Comparison of ENCODE assay signal across 9 cellular contexts in the genomic region with DNA sequence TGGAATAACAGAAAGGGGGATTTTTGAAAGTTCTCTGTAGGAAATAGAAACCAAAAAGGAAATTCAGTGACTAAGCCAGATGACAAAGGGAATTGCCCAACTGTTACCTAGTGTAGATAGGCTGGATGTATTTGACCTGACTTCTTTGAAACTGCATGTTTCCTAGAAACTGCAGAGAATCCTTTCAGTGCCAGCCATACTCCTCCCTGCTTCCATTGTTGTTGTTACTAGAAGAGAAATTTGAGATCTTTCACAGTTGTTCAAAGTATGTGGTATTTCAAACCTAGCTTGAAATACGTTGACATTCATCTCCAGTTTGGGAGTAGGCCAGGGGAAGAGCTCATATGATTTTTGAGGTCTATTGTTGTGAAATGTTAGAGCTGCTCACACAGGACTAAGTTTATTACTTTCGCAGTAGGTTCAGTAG. TPM values are rescaled to one million over a fixed set of nuclear protein-coding genes. Genes with fewer than 3 reads are reported as not detected.
DNase-seq lines count a peak whose midpoint lies in the region; ATAC-seq and TF ChIP-seq lines count a peak whose summit lies in the region.
"Had no signal": no experiment of that assay in that cellular context is flagged by ENCODE, and none has a peak within 500 bp of the region (broad histone marks: within the 10 kb centered on the region; RNA-seq: fewer than 3 reads in every experiment).

No MANE protein-coding gene starts in this region.

- no peaks in the 10 kb centered on the region for H3K79me2 ChIP-seq in trophoblast cell (ENCODE audit: control insufficient read depth, insufficient read depth, low read length, poor library complexity)

- no peaks in the 10 kb centered on the region for H3K79me1 ChIP-seq in trophoblast cell (ENCODE audit: low read length)

- H3K4me3 ChIP-seq in GM12865 (ENCODE audit: low read depth, low read length) (no peak overlapping the region), trophoblast cell (ENCODE audit: low read depth, low read length) (no peak overlapping the region), uterus (no peak overlapping the region)
- H3K4me3 ChIP-seq in effector memory CD4-positive, alpha-beta T cell (ENCODE audit: insufficient read depth, low read depth, low read length, poor library complexity, severe bottlenecking): no peak overlapping the region

- no peak overlapping the region for H3K18ac ChIP-seq in trophoblast cell (ENCODE audit: low read length)

- H2BK5ac ChIP-seq in trophoblast cell (ENCODE audit: low read depth, low read length, poor library complexity): no peak overlapping the region

- WGBS in trophoblast cell (ENCODE audit: extremely low coverage, insufficient coverage, insufficient read length): no CpG with 5 or more reads among the region's 2 CpGs

- H2BK120ac ChIP-seq in trophoblast cell (ENCODE audit: insufficient read depth, low read length, poor library complexity): no peak overlapping the region

- DNase-seq in GM12865 (ENCODE audit: low read depth) (peak; percentile 21), NCI-H446 treated with DMSO at 0.1 percent for 48 hours (lab: John Stamatoyannopoulos, UW) (peak; percentile 46), trophoblast cell (peak; percentile 34 to 75), retina (no peak), uterus (no peak), erythroblast (lab: John Stamatoyannopoulos, UW) (no peak)
- DNase-seq in effector memory CD4-positive, alpha-beta T cell: no peak
- DNase-seq: NCI-H1930 had no signal

- H4K91ac ChIP-seq in trophoblast cell (ENCODE audit: low read depth, low read length): no peak overlapping the region

- no peak overlapping the region for H3K4ac ChIP-seq in trophoblast cell (ENCODE audit: low read depth, low read length)

- no peak overlapping the region for H4K12ac ChIP-seq in trophoblast cell (ENCODE audit: low read depth, low read length)

- H3K4me2 ChIP-seq in trophoblast cell (ENCODE audit: low read length): no peak overlapping the region

- no peak overlapping the region for H3K23ac ChIP-seq in trophoblast cell (ENCODE audit: low read length)

- H4K8ac ChIP-seq in trophoblast cell (ENCODE audit: low read depth, low read length): no peak overlapping the region

- H2AK5ac ChIP-seq in trophoblast cell (ENCODE audit: low read length): no peak overlapping the region

- H3K9me3 ChIP-seq in effector memory CD4-positive, alpha-beta T cell (ENCODE audit: control insufficient read depth, low read length): no peaks in the 10 kb centered on the region
- H3K9me3 ChIP-seq in trophoblast cell (ENCODE audit: insufficient read depth, low read depth, low read length): peaks cover 3% of the 10 kb centered on the region
- no peaks in the 10 kb centered on the region for H3K9me3 ChIP-seq in uterus

- no peak for TF ChIP-seq CTCF in GM12865 (IDR thresholded peaks at IDR 0.05; ENCODE audit: insufficient read depth, low read depth, low read length, missing control alignments)
- no peak for TF ChIP-seq CTCF in uterus (IDR thresholded peaks at IDR 0.05)

- no peaks in the 10 kb centered on the region for H3K27me3 ChIP-seq in effector memory CD4-positive, alpha-beta T cell (replicated peaks; ENCODE audit: control insufficient read depth, insufficient read depth, low read length, poor library complexity, severe bottlenecking)
- H3K27me3 ChIP-seq in trophoblast cell (ENCODE audit: insufficient read depth, low read length) (no peaks in the 10 kb centered on the region), uterus (no peaks in the 10 kb centered on the region)

- no peak for TF ChIP-seq POLR2A in uterus (IDR thresholded peaks at IDR 0.05)
- TF ChIP-seq POLR2A in erythroblast (IDR thresholded peaks at IDR 0.05; ENCODE audit: low read length): no peak

- H3K27ac ChIP-seq in effector memory CD4-positive, alpha-beta T cell (ENCODE audit: insufficient read depth, low read length, poor library complexity, severe bottlenecking): peak overlapping the region; percentile 73
- no peak overlapping the region for H3K27ac ChIP-seq in trophoblast cell (ENCODE audit: low read depth, low read length)
- no peak overlapping the region for H3K27ac ChIP-seq in uterus

- no peaks in the 10 kb centered on the region for H3K36me3 ChIP-seq in effector memory CD4-positive, alpha-beta T cell (ENCODE audit: control insufficient read depth, insufficient read depth, low read length)
- H3K36me3 ChIP-seq in trophoblast cell (ENCODE audit: control insufficient read depth in 1 of 2, insufficient read depth in 2 of 2, low read length in 2 of 2) (no peaks in the 10 kb centered on the region), uterus (no peaks in the 10 kb centered on the region)

- no peak overlapping the region for H3K14ac ChIP-seq in trophoblast cell (ENCODE audit: low read length)

- H3K4me1 ChIP-seq in effector memory CD4-positive, alpha-beta T cell (ENCODE audit: control insufficient read depth, insufficient read depth, low read length, poor library complexity, severe bottlenecking): peaks cover 26% of the 10 kb centered on the region
- H3K4me1 ChIP-seq in trophoblast cell (ENCODE audit: control insufficient read depth in 1 of 2, insufficient read depth in 2 of 2, low read length in 2 of 2) (no peaks in the 10 kb centered on the region), uterus (no peaks in the 10 kb centered on the region)

- ATAC-seq in HG03571 (IDR thresholded peaks at IDR 0.05; ENCODE audit: unreplicated experiment): no peak

- H3K9ac ChIP-seq in trophoblast cell (ENCODE audit: low read length): no peak overlapping the region

- intact Hi-C loops in uterus (cut with DNase I; ENCODE audit: low total_unique reads): no loop called here

- no peak overlapping the region for H2BK12ac ChIP-seq in trophoblast cell (ENCODE audit: low read length)

- no peak overlapping the region for H2AFZ ChIP-seq in trophoblast cell (ENCODE audit: insufficient read depth, low read length, poor library complexity)

RNA-seq across cellular contexts. Expression of gene GBP5, which starts 1.8 kb away (rescaled TPM):
- polyA plus RNA-seq in trophoblast cell (2013): 0.06 and 0.11 TPM in 2 replicates
- total RNA-seq in uterus: 1 to 10 TPM in 1 of 4 donors, under 1 TPM in 2, not detected in 1; 0.26 to 1.6 (median 0.83) TPM

Comparison
In these comparisons a context has a peak if more than half of its experiments do, and no peak if none do; other contexts are left out.
1. DNase-seq: peak in GM12865 (single experiment), NCI-H446 treated with DMSO at 0.1 percent for 48 hours (single experiment) and trophoblast cell (2 of 2); none in effector memory CD4-positive, alpha-beta T cell (0 of 3), retina (single experiment), uterus (0 of 2) and erythroblast (0 of 2).